Comparison of ENCODE assay signal across 11 cellular contexts in the genomic region with DNA sequence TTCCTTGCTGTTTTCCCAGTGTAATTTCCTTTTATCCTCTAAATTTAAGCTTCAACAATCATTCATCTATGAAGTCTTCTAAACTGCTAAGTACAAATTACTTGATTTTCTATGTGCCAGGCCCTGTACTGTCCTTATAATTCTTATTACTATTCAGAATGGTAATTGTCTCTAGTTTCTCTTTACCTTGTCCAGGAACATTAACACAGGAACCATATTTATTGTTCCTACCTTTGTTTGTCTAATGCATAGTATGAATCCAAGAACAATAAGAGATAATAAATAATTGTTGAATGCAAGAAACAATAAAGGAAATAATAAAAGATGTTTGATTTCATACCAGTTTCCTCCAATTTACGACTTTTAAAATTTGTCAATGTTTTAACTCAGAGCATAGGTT.
"Had no signal": no experiment of that assay in that cellular context is flagged by ENCODE, and none has a peak within 500 bp of the region (broad histone marks: within the 10 kb centered on the region; RNA-seq: fewer than 3 reads in every experiment).

No MANE protein-coding gene starts in this region.

- H3K27ac ChIP-seq: GM23248 had no signal

- ATAC-seq: GM23338, HCT116 had no signal

- H3K4me3 ChIP-seq: GM23248, GM23338, HAP-1 had no signal

- DNase-seq: GM23248, GOT3, H7, H9, HCEC 1CT, HFFc6 had no signal

- H3K4me1 ChIP-seq: HAP-1 had no signal

- H2AFZ ChIP-seq: GM23248, GM23338 had no signal

- H3K36me3 ChIP-seq: HAP-1 had no signal

- H3K4me2 ChIP-seq: GM23338 had no signal

- H3K9ac ChIP-seq: GM23248 had no signal

- H3K9me3 ChIP-seq: HAP-1 had no signal

- FAIRE-seq: H1, H54 had no signal
